ENCODE assay signal across 10 cellular contexts in the genomic region with DNA sequence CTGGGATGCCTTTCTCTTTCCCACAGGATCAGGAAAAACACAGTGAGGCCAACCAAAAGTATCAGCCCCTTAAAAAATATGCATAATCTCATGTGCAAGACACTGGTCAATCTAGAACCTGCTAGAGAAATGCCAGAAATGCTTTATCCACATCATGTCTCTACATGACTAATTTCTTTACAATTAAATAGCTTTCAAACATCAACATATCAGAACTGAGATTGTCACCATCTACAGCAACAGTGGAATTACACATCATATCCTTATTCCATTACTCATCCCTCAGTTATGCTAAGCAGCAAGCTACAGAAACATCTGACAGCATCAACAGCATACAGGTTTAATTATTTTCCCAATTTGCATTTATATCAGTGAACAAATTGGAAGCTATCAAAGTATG.
DNase-seq lines count a peak whose midpoint lies in the region; ATAC-seq and TF ChIP-seq lines count a peak whose summit lies in the region.
"Had no signal": no experiment of that assay in that cellular context is flagged by ENCODE, and none has a peak within 500 bp of the region (broad histone marks: within the 10 kb centered on the region; RNA-seq: fewer than 3 reads in every experiment).

No MANE protein-coding gene starts in this region.

- peak; percentile 87 for ATAC-seq in activated T-helper 17 cell treated with anti-CD3 and anti-CD28 coated beads, Interleukin-2, amount 50 U/mL, for 72 hours (replicated peaks)
- ATAC-seq in GM21447 (IDR thresholded peaks at IDR 0.05; ENCODE audit: unreplicated experiment), result no peak
- ATAC-seq: effector memory CD8-positive, alpha-beta T cell had no signal

- H3K27ac ChIP-seq in uterus, result peak overlapping the region; percentile 9 to 31

- TF ChIP-seq CTCF in foreskin fibroblast (IDR thresholded peaks at IDR 0.05; ENCODE audit: low read depth, low read length), result no peak
- TF ChIP-seq CTCF in uterus (IDR thresholded peaks at IDR 0.05), result no peak

- H3K9me3 Mint-ChIP-seq in activated naive CD4-positive, alpha-beta T cell treated with anti-CD3 and anti-CD28 coated beads, Interleukin-2, amount 50 U/mL, for 24 hours, result peaks cover 6% of the 10 kb centered on the region
- H3K9me3 Mint-ChIP-seq in activated T-helper 17 cell treated with anti-CD3 and anti-CD28 coated beads, Interleukin-2, amount 50 U/mL, for 72 hours, result no peaks in the 10 kb centered on the region
- H3K9me3 Mint-ChIP-seq: effector memory CD8-positive, alpha-beta T cell had no signal

- no peaks in the 10 kb centered on the region for H3K36me3 ChIP-seq in uterus

- no peaks in the 10 kb centered on the region for H3K4me1 ChIP-seq in uterus

- peak overlapping the region; percentile 36 for H3K27ac Mint-ChIP-seq in activated naive CD4-positive, alpha-beta T cell treated with anti-CD3 and anti-CD28 coated beads, Interleukin-2, amount 50 U/mL, for 24 hours
- peak overlapping the region; percentile 74 for H3K27ac Mint-ChIP-seq in activated T-helper 17 cell treated with anti-CD3 and anti-CD28 coated beads, Interleukin-2, amount 50 U/mL, for 72 hours
- H3K27ac Mint-ChIP-seq: CD4-positive, CD25-positive, alpha-beta regulatory T cell had no signal

- H3K27me3 ChIP-seq in uterus, result no peaks in the 10 kb centered on the region

- H3K27me3 Mint-ChIP-seq in activated naive CD4-positive, alpha-beta T cell treated with anti-CD3 and anti-CD28 coated beads, Interleukin-2, amount 50 U/mL, for 24 hours, result no peaks in the 10 kb centered on the region
- no peaks in the 10 kb centered on the region for H3K27me3 Mint-ChIP-seq in activated T-helper 17 cell treated with anti-CD3 and anti-CD28 coated beads, Interleukin-2, amount 50 U/mL, for 72 hours
- H3K27me3 Mint-ChIP-seq: CD4-positive, CD25-positive, alpha-beta regulatory T cell; effector memory CD8-positive, alpha-beta T cell had no signal

- H3K4me3 Mint-ChIP-seq in activated naive CD4-positive, alpha-beta T cell treated with anti-CD3 and anti-CD28 coated beads, Interleukin-2, amount 50 U/mL, for 24 hours, result no peak overlapping the region
- H3K4me3 Mint-ChIP-seq in activated T-helper 17 cell treated with anti-CD3 and anti-CD28 coated beads, Interleukin-2, amount 50 U/mL, for 72 hours, result no peak overlapping the region
- H3K4me3 Mint-ChIP-seq: CD4-positive, CD25-positive, alpha-beta regulatory T cell; effector memory CD8-positive, alpha-beta T cell had no signal

- no peak for TF ChIP-seq POLR2A in uterus (IDR thresholded peaks at IDR 0.05)

- intact Hi-C loops in uterus (cut with DNase I; ENCODE audit: low total_unique reads), result no loop called here

- peaks cover 50% of the 10 kb centered on the region for H3K4me1 Mint-ChIP-seq in activated naive CD4-positive, alpha-beta T cell treated with anti-CD3 and anti-CD28 coated beads, Interleukin-2, amount 50 U/mL, for 24 hours
- H3K4me1 Mint-ChIP-seq in activated T-helper 17 cell treated with anti-CD3 and anti-CD28 coated beads, Interleukin-2, amount 50 U/mL, for 72 hours, result peaks cover 21% of the 10 kb centered on the region

- H3K36me3 Mint-ChIP-seq in activated naive CD4-positive, alpha-beta T cell treated with anti-CD3 and anti-CD28 coated beads, Interleukin-2, amount 50 U/mL, for 24 hours, result peaks cover 23% of the 10 kb centered on the region
- H3K36me3 Mint-ChIP-seq in activated T-helper 17 cell treated with anti-CD3 and anti-CD28 coated beads, Interleukin-2, amount 50 U/mL, for 72 hours (ENCODE audit: low read depth), result peaks cover 28% of the 10 kb centered on the region

- H3K9me3 ChIP-seq in uterus, result no peaks in the 10 kb centered on the region

- H3K4me3 ChIP-seq in foreskin fibroblast (ENCODE audit: low read depth in 1 of 2, low read length in 2 of 2) (no peak overlapping the region), uterus (no peak overlapping the region)

- DNase-seq in activated naive CD4-positive, alpha-beta T cell treated with Interleukin-2 at 50 U/mL for 16 hours, result no peak
- peak; percentile 68 to 82 for DNase-seq in foreskin fibroblast
- DNase-seq in uterus, result no peak
- DNase-seq in NCI-H2171 treated with DMSO at 0.1 percent for 48 hours (lab: John Stamatoyannopoulos, UW), result no peak
- no peak for DNase-seq in ureter (ENCODE audit: low spot score)
- DNase-seq: CD4-positive, CD25-positive, alpha-beta regulatory T cell; effector memory CD8-positive, alpha-beta T cell had no signal

Comparison
In these comparisons a context has a peak if more than half of its experiments do, and no peak if none do; other contexts are left out.
1. DNase-seq: peak in foreskin fibroblast (2 of 2); none in activated naive CD4-positive, alpha-beta T cell treated with Interleukin-2 at 50 U/mL for 16 hours (single experiment), uterus (0 of 2), NCI-H2171 treated with DMSO at 0.1 percent for 48 hours (single experiment) and ureter (single experiment).